8 cellular contexts compared by ENCODE assay signal in genomic region chr5:65721050-65721774, GRCh38. TPM values are rescaled to one million over a fixed set of nuclear protein-coding genes. Genes with fewer than 3 reads are reported as not detected.
DNase-seq lines count a peak whose midpoint lies in the region; ATAC-seq and TF ChIP-seq lines count a peak whose summit lies in the region.

No MANE protein-coding gene starts in this region.

- peak overlapping the region; percentile 53 for H3K27ac ChIP-seq in AG04450 (ENCODE audit: low read depth, low read length)

- no peaks in the 10 kb centered on the region for H3K27me3 ChIP-seq in AG04450 (ENCODE audit: control insufficient read depth, insufficient read depth, low read length)

- H3K9me3 ChIP-seq in AG04450 (ENCODE audit: control insufficient read depth, insufficient read depth, low read length) = no peaks in the 10 kb centered on the region; the same call in 1 of the 2 replicates

- POLR2A ChIA-PET in AG04450 (lab: Yijun Ruan, JAX) = interaction anchor here (0.5 to 1.2 kb wide), 6 partner anchors 22 to 243 kb away, joined by 3 to 4 read pairs (median 3); partner anchors contain the start of gene ERBIN

- ATAC-seq in GM18505 (IDR thresholded peaks at IDR 0.05; ENCODE audit: unreplicated experiment) = peak; percentile 1
- peak; percentile 5 for ATAC-seq in HG03108 (IDR thresholded peaks at IDR 0.05; ENCODE audit: unreplicated experiment)
- no peak for ATAC-seq in natural killer cell

- TF ChIP-seq POLR2A in GM18505 (IDR thresholded peaks at IDR 0.05; ENCODE audit: borderline replicate concordance, extremely low read depth, insufficient read depth, insufficient read length) = no peak

- CTCF ChIA-PET in AG04450 (lab: Charles Lee) = interaction anchor here (0.9 to 1.2 kb wide), 2 partner anchors 12 to 20 kb away, joined by 3 read pairs; no protein-coding TSS in a partner anchor
- CTCF ChIA-PET in activated naive CD4-positive, alpha-beta T cell treated with anti-CD3 and anti-CD28 coated beads, Interleukin-2, amount 10 ng/mL, durations not matched to agents 7 days and 5 days (lab: Charles Lee) = interaction anchor here (0.8 to 1.2 kb wide), 2 partner anchors 10 to 97 kb away, joined by 3 to 4 read pairs; partner anchors contain the start of gene TRIM23

- no peaks in the 10 kb centered on the region for H3K27me3 Mint-ChIP-seq in activated naive CD4-positive, alpha-beta T cell treated with anti-CD3 and anti-CD28 coated beads, Interleukin-2, amount 10 ng/mL, durations not matched to agents 7 days and 5 days
- peaks cover 6 to 12% of the 10 kb centered on the region in 2 donors for H3K27me3 Mint-ChIP-seq in natural killer cell (ENCODE audit: low read depth in 2 of 2)

- peaks cover 9% of the 10 kb centered on the region for H3K36me3 Mint-ChIP-seq in activated naive CD4-positive, alpha-beta T cell treated with anti-CD3 and anti-CD28 coated beads, Interleukin-2, amount 10 ng/mL, durations not matched to agents 7 days and 5 days
- H3K36me3 Mint-ChIP-seq in natural killer cell = no peaks in the 10 kb centered on the region

- peak overlapping the region; percentile 89 for H3K27ac Mint-ChIP-seq in activated naive CD4-positive, alpha-beta T cell treated with anti-CD3 and anti-CD28 coated beads, Interleukin-2, amount 10 ng/mL, durations not matched to agents 7 days and 5 days
- H3K27ac Mint-ChIP-seq in natural killer cell = peak overlapping the region; percentile 59 to 62

- peak overlapping the region; percentile 92 for H3K4me3 Mint-ChIP-seq in activated naive CD4-positive, alpha-beta T cell treated with anti-CD3 and anti-CD28 coated beads, Interleukin-2, amount 10 ng/mL, durations not matched to agents 7 days and 5 days
- peak overlapping the region; percentile 92 for H3K4me3 Mint-ChIP-seq in natural killer cell

- intact Hi-C loops in natural killer cell (cut with micrococcal nuclease) = loop anchor here (5.0 kb wide), 2 partner anchors 159 to 426 kb away; partner anchors contain the start of genes CENPK and PPWD1

- H3K9me3 Mint-ChIP-seq in activated naive CD4-positive, alpha-beta T cell treated with anti-CD3 and anti-CD28 coated beads, Interleukin-2, amount 10 ng/mL, durations not matched to agents 7 days and 5 days = no peaks in the 10 kb centered on the region
- H3K9me3 Mint-ChIP-seq in natural killer cell = no peaks in the 10 kb centered on the region

- peaks cover 41% of the 10 kb centered on the region for H3K4me1 Mint-ChIP-seq in activated naive CD4-positive, alpha-beta T cell treated with anti-CD3 and anti-CD28 coated beads, Interleukin-2, amount 10 ng/mL, durations not matched to agents 7 days and 5 days
- H3K4me1 Mint-ChIP-seq in natural killer cell = peaks cover 17 to 18% of the 10 kb centered on the region in 2 donors

- TF ChIP-seq CTCF in AG04450 (IDR thresholded peaks at IDR 0.05; ENCODE audit: low read depth, low read length) = no peak
- TF ChIP-seq CTCF in foreskin fibroblast (IDR thresholded peaks at IDR 0.05; ENCODE audit: low read depth, low read length) = no peak
- TF ChIP-seq CTCF in natural killer cell (IDR thresholded peaks at IDR 0.05) = no peak

- H3K4me3 ChIP-seq in AG04450 (ENCODE audit: low read depth, low read length) (peak overlapping the region; percentile 89), foreskin fibroblast (ENCODE audit: low read depth in 1 of 2, low read length in 2 of 2) (peak overlapping the region; percentile 84 to 90)

- DNase-seq in AG04450 (ENCODE audit: low read depth, low spot score) (peak; percentile 51), NCI-H748 (lab: John Stamatoyannopoulos, UW; ENCODE audit: unreplicated experiment) (peak; percentile 84), foreskin fibroblast (peak; percentile 71 to 90), natural killer cell (no peak)
- peak; percentile 40 for DNase-seq in activated naive CD4-positive, alpha-beta T cell treated with anti-CD3 and anti-CD28 coated beads, Interleukin-2, amount 10 ng/mL, durations not matched to agents 7 days and 5 days
- DNase-seq in stimulated activated naive CD4-positive, alpha-beta T cell treated with Interleukin-2 at 50 U/mL for 16 hours (lab: John Stamatoyannopoulos, UW) = no peak

RNA-seq across cellular contexts. Expression of gene SGTB, which starts 0.7 kb away (rescaled TPM):
- 11.2 and 15.2 TPM in 2 replicates for polyA plus RNA-seq in AG04450 (2011; rRNA removed)
- 4.7 and 13.1 TPM in 2 replicates for polyA minus RNA-seq in AG04450 (2011; rRNA and poly(A)+ RNA removed)
- 10 to 100 TPM in 2 of 3 donors, 1 to 10 TPM in 1; 6.9 to 12.0 (median 10.0) TPM for total RNA-seq in natural killer cell

RNA-seq across cellular contexts. Expression of gene NLN, which starts 0.8 kb away (rescaled TPM):
- polyA plus RNA-seq in AG04450 (2011; rRNA removed) = 24.2 and 28.8 TPM in 2 replicates
- polyA minus RNA-seq in AG04450 (2011; rRNA and poly(A)+ RNA removed) = 36.1 and 37.7 TPM in 2 replicates
- total RNA-seq in natural killer cell = 1 to 10 TPM in 2 of 3 donors, under 1 TPM in 1; 0.86 to 2.0 (median 1.3) TPM

Comparison
In these comparisons a context has a peak if more than half of its experiments do, and no peak if none do; other contexts are left out.
1. DNase-seq: peak in AG04450 (single experiment), NCI-H748 (single experiment), activated naive CD4-positive, alpha-beta T cell treated with anti-CD3 and anti-CD28 coated beads, Interleukin-2, amount 10 ng/mL, durations not matched to agents 7 days and 5 days (single experiment) and foreskin fibroblast (2 of 2); none in natural killer cell (single experiment) and stimulated activated naive CD4-positive, alpha-beta T cell treated with Interleukin-2 at 50 U/mL for 16 hours (single experiment).
2. ATAC-seq: peak in GM18505 (single experiment) and HG03108 (single experiment); none in natural killer cell (0 of 3).